Comparison of ENCODE assay signal across 10 cellular contexts in genomic region chrX:72297953-72298730, GRCh38. TPM values are rescaled to one million over a fixed set of nuclear protein-coding genes. Genes with fewer than 3 reads are reported as not detected.
DNase-seq lines count a peak whose midpoint lies in the region; ATAC-seq and TF ChIP-seq lines count a peak whose summit lies in the region.
"Had no signal": no experiment of that assay in that cellular context is flagged by ENCODE, and none has a peak within 500 bp of the region (broad histone marks: within the 10 kb centered on the region; RNA-seq: fewer than 3 reads in every experiment).

No MANE protein-coding gene starts in this region.

- TF ChIP-seq CTCF in BE2C (IDR thresholded peaks at IDR 0.05; ENCODE audit: low read depth, low read length), result peak; percentile 37

- no peaks in the 10 kb centered on the region for H3K36me3 ChIP-seq in BE2C

- no peak overlapping the region for H3K4me3 ChIP-seq in BE2C (ENCODE audit: low read depth, low read length)

- DNase-seq in BE2C, result no peak
- peak; percentile 60 for DNase-seq in NCI-H69 (lab: John Stamatoyannopoulos, UW)
- no peak for DNase-seq in stimulated activated CD8-positive, alpha-beta memory T cell treated with anti-CD3 and anti-CD28 coated beads, Interleukin-4, amount 100 ng/mL, for 48 hours
- DNase-seq in activated effector memory CD4-positive, alpha-beta T cell treated with anti-CD3 and anti-CD28 coated beads, Interleukin-2, amount 50 U/mL, for 16 hours, result no peak
- DNase-seq in epidermal melanocyte (ENCODE audit: insufficient read length, low spot score), result no peak
- DNase-seq: caudate nucleus, midbrain had no signal

- no peaks in the 10 kb centered on the region for H3K27me3 ChIP-seq in BE2C

- H3K9me3 ChIP-seq in BE2C, result no peaks in the 10 kb centered on the region

- H3K4me1 ChIP-seq in BE2C, result no peaks in the 10 kb centered on the region

- ATAC-seq in GM18868 (IDR thresholded peaks at IDR 0.05; ENCODE audit: unreplicated experiment) (peak; percentile 68), esophagus mucosa (peak; percentile 55), GM21825 (IDR thresholded peaks at IDR 0.05; ENCODE audit: unreplicated experiment) (no peak)

RNA-seq across cellular contexts. Expression of gene CITED1, which starts 7.6 kb away (rescaled TPM):
- 12.4 TPM for polyA plus RNA-seq in BE2C (2012; ENCODE audit: insufficient read depth, insufficient read length, low read depth)
- total RNA-seq in esophagus mucosa, result not detected

RNA-seq across cellular contexts. Expression of gene RPS4X, which starts 21.1 kb away (rescaled TPM):
- polyA plus RNA-seq in BE2C (2012; ENCODE audit: insufficient read depth, insufficient read length, low read depth), result 756 TPM
- total RNA-seq in esophagus mucosa, result 1,216 TPM

RNA-seq across cellular contexts. Expression of gene ERCC6L, which starts 59.3 kb away (rescaled TPM):
- polyA plus RNA-seq in BE2C (2012; ENCODE audit: insufficient read depth, insufficient read length, low read depth), result 0.82 TPM
- total RNA-seq in esophagus mucosa, result 2.9 TPM
